8 cellular contexts compared by ENCODE assay signal in the genomic region with DNA sequence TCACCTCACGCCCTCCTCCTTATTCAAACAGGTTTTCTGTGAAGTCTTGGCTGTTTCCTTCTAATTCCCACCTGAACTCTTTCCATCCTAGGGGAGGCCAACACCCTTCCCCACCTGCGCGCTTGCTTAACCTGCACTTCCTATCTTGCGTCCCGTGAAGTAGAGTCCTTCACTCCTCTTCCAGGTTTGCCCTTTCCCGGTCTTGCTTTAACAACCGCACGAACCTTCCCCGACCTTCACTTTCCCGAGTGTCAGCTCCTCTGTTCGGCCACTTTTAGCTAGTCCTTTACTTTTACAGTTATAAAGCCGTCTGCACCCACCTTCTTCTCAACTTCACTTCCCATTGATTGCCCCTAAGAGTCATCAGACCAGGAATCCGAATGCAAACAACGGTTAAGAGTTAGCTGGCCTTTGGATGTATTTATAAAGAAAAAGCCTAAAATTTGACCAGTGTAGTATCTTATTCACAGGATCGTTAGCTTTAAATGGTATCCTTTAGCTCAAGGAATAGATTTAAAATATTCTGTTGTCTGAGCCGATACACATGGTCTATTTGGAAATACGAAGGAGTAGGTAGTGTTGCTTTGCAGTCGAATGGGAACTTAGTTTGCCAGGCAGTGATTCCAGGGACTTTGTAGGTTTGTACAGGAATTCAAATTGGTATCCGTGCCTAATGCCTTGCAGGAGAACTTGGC. TPM values are rescaled to one million over a fixed set of nuclear protein-coding genes. Genes with fewer than 3 reads are reported as not detected.
A peak's percentile ranks its signal among the peaks of the same experiment; 100 is the strongest.
DNase-seq lines count a peak whose midpoint lies in the region; ATAC-seq and TF ChIP-seq lines count a peak whose summit lies in the region.

No MANE protein-coding gene starts in this region.

- POLR2A ChIA-PET in CD4-positive, alpha-beta memory T cell (lab: Charles Lee; ENCODE audit: partially characterized antibody): interaction anchor here (0.6 to 5.2 kb wide), 24 partner anchors 9 to 1966 kb away, joined by 3 to 108 read pairs (median 4); a partner anchor contains a TSS
- POLR2A ChIA-PET in activated B cell treated with CpG ODN at 0.5 μM for 24 hours (lab: Charles Lee): interaction anchor here (0.6 to 2.2 kb wide), 18 partner anchors 9 to 1944 kb away, joined by 3 to 14 read pairs (median 6); a partner anchor contains a TSS

- 1% methylated on average over 19 of the region's 19 CpGs for WGBS in HUES64

- H3K9me3 ChIP-seq in CD4-positive, alpha-beta memory T cell (ENCODE audit: control insufficient read depth in 1 of 2, low read length in 2 of 2): no peaks in the 10 kb centered on the region
- no peaks in the 10 kb centered on the region for H3K9me3 ChIP-seq in HUES64 (ENCODE audit: insufficient read depth, low read depth, low read length)

- no peaks in the 10 kb centered on the region for H3K9me3 Mint-ChIP-seq in CD4-positive, alpha-beta memory T cell
- no peaks in the 10 kb centered on the region for H3K9me3 Mint-ChIP-seq in activated B cell treated with CpG ODN at 0.5 μM for 24 hours

- peak overlapping the region; percentile 80 for H3K9ac ChIP-seq in HUES64 (ENCODE audit: low read depth, low read length)

- no peak for TF ChIP-seq CTCF in activated B cell treated with CpG ODN at 0.5 μM for 24 hours (IDR thresholded peaks at IDR 0.05)

- peak overlapping the region; percentile 83 to 85 for H3K4me3 ChIP-seq in CD4-positive, alpha-beta memory T cell (ENCODE audit: low read length in 2 of 2)
- peak overlapping the region; percentile 73 for H3K4me3 ChIP-seq in HUES64 (ENCODE audit: low read length)

- intact Hi-C loops in CD4-positive, alpha-beta memory T cell (cut with micrococcal nuclease): loop anchor here (1.0 to 5.0 kb wide), 2 partner anchors 128 to 321 kb away; a partner anchor contains a TSS
- intact Hi-C loops in activated B cell treated with CpG ODN at 0.5 μM for 24 hours (cut with micrococcal nuclease): loop anchor here (2.0 to 10.0 kb wide), 5 partner anchors 99 to 606 kb away; a partner anchor contains a TSS

- peaks cover 50% of the 10 kb centered on the region for H3K4me1 ChIP-seq in CD4-positive, alpha-beta memory T cell (ENCODE audit: insufficient read depth, low read length)
- H3K4me1 ChIP-seq in HUES64 (ENCODE audit: insufficient read depth, low read length): peaks cover 38% of the 10 kb centered on the region

- ATAC-seq in activated B cell treated with CpG ODN at 0.5 μM for 24 hours (ENCODE audit: low read depth) (no peak), HG03095 (IDR thresholded peaks at IDR 0.05; ENCODE audit: unreplicated experiment) (no peak)

- CTCF ChIA-PET in CD4-positive, alpha-beta memory T cell (lab: Charles Lee; ENCODE audit: partially characterized antibody): interaction anchor here (1.2 to 3.4 kb wide), 10 partner anchors 17 to 606 kb away, joined by 3 to 61 read pairs (median 6); a partner anchor contains a TSS
- CTCF ChIA-PET in activated B cell treated with CpG ODN at 0.5 μM for 24 hours (lab: Charles Lee): interaction anchor here (0.6 to 2.4 kb wide), 7 partner anchors 15 to 606 kb away, joined by 3 to 24 read pairs (median 5); a partner anchor contains a TSS

- H3K4me1 Mint-ChIP-seq in CD4-positive, alpha-beta memory T cell: peaks cover 38 to 64% (median 51%) of the 10 kb centered on the region in 4 donors
- peaks cover 54% of the 10 kb centered on the region for H3K4me1 Mint-ChIP-seq in activated B cell treated with CpG ODN at 0.5 μM for 24 hours

- no peaks in the 10 kb centered on the region for H3K27me3 ChIP-seq in CD4-positive, alpha-beta memory T cell (ENCODE audit: insufficient read depth, low read length)
- H3K27me3 ChIP-seq in HUES64 (ENCODE audit: insufficient read depth, low read length): no peaks in the 10 kb centered on the region

- H3K27ac Mint-ChIP-seq in CD4-positive, alpha-beta memory T cell: peak overlapping the region; percentile 94 to 99 (median 98)
- H3K27ac Mint-ChIP-seq in activated B cell treated with CpG ODN at 0.5 μM for 24 hours: peak overlapping the region; percentile 96

- peaks cover 0 to 17% of the 10 kb centered on the region in 2 donors for H3K36me3 Mint-ChIP-seq in CD4-positive, alpha-beta memory T cell
- peaks cover 11% of the 10 kb centered on the region for H3K36me3 Mint-ChIP-seq in activated B cell treated with CpG ODN at 0.5 μM for 24 hours (ENCODE audit: low read depth)

- H3K27ac ChIP-seq in CD4-positive, alpha-beta memory T cell (ENCODE audit: low read depth, low read length): peak overlapping the region; percentile 92
- peak overlapping the region; percentile 82 for H3K27ac ChIP-seq in HUES64 (ENCODE audit: low read depth, low read length)

- no peaks in the 10 kb centered on the region for H3K36me3 ChIP-seq in CD4-positive, alpha-beta memory T cell (ENCODE audit: insufficient read depth, low read length)
- H3K36me3 ChIP-seq in HUES64 (ENCODE audit: insufficient read depth, low read length): no peaks in the 10 kb centered on the region

- H3K4me3 Mint-ChIP-seq in CD4-positive, alpha-beta memory T cell: peak overlapping the region; percentile 97 to 100 (median 100)
- peak overlapping the region; percentile 96 for H3K4me3 Mint-ChIP-seq in activated B cell treated with CpG ODN at 0.5 μM for 24 hours

- no peaks in the 10 kb centered on the region for H3K27me3 Mint-ChIP-seq in CD4-positive, alpha-beta memory T cell
- H3K27me3 Mint-ChIP-seq in activated B cell treated with CpG ODN at 0.5 μM for 24 hours: no peaks in the 10 kb centered on the region

- peak in 1 of 5 donors; percentile 12 for DNase-seq in CD4-positive, alpha-beta memory T cell
- no peak for DNase-seq in activated B cell treated with CpG ODN at 0.5 μM for 24 hours
- DNase-seq in globus pallidus (ENCODE audit: low spot score): peak; percentile 43
- peak; percentile 36 for DNase-seq in renal cortical epithelial cell (ENCODE audit: low read depth)
- DNase-seq in GDM1 (lab: John Stamatoyannopoulos, UW): no peak
- DNase-seq in UCSD-AML1 (lab: John Stamatoyannopoulos, UW; ENCODE audit: unreplicated experiment): no peak

RNA-seq across cellular contexts. Expression of a gene that starts 1.4 kb away (rescaled TPM):
- 10 to 100 TPM; 53.8 to 55.0 TPM for total RNA-seq in CD4-positive, alpha-beta memory T cell
- 10 to 100 TPM; 37.9 to 43.0 TPM for polyA plus RNA-seq in CD4-positive, alpha-beta memory T cell
- polyA plus RNA-seq in HUES64 (2013, experiment 1 of 2): 22.1 TPM
- polyA plus RNA-seq in HUES64 (2013, experiment 2 of 2): 22.0 TPM
- total RNA-seq in activated B cell treated with CpG ODN at 0.5 μM for 24 hours (27.9 and 31.6 TPM in 2 replicates), renal cortical epithelial cell (38.9 and 41.7 TPM in 2 replicates)

Comparison
In these comparisons a context has a peak if more than half of its experiments do, and no peak if none do; other contexts are left out.
1. DNase-seq: peak in globus pallidus (single experiment) and renal cortical epithelial cell (single experiment); none in activated B cell treated with CpG ODN at 0.5 μM for 24 hours (single experiment), GDM1 (single experiment) and UCSD-AML1 (single experiment).